27 cellular contexts compared by ENCODE assay signal in genomic region chr16:73599870-73600269, GRCh38.
"Had no signal": no experiment of that assay in that cellular context is flagged by ENCODE, and none has a peak within 500 bp of the region (broad histone marks: within the 10 kb centered on the region; RNA-seq: fewer than 3 reads in every experiment).

No MANE protein-coding gene starts in this region.

- H3K4me1 ChIP-seq: stomach, suprapubic skin, testis, thyroid gland, tibial artery, tibial nerve, transverse colon, upper lobe of left lung, upper lobe of right lung, uterus, vagina had no signal

- ATAC-seq: stimulated activated effector memory CD8-positive, alpha-beta T cell treated with anti-CD3 and anti-CD28 coated beads, Interleukin-12 subunit alpha, Interleukin-12 subunit beta, amount 100 ng/mL, for 72 hours; stimulated activated memory B cell treated with anti-CD40 and anti-IgM and Interleukin-4, amounts not matched to agents 10 μg/mL and 1 μg/mL and 100 μg/mL, for 72 hours; stimulated activated naive B cell treated with anti-CD40 and anti-IgM and Interleukin-4, amounts not matched to agents 10 μg/mL and 1 μg/mL and 100 μg/mL, for 72 hours; stimulated activated naive CD8-positive, alpha-beta T cell treated with anti-CD3 and anti-CD28 coated beads, Interleukin-15, amount 100 ng/mL, for 72 hours; stimulated activated naive CD8-positive, alpha-beta T cell treated with anti-CD3 and anti-CD28 coated beads, Interleukin-15, Interleukin-2, amounts not matched to agents 100 U/mL and 50 U/mL, for 24 hours; upper lobe of right lung had no signal

- H3K27ac ChIP-seq: stomach, suprapubic skin, testis, thoracic aorta, thyroid gland, tibial artery, tibial nerve, transverse colon, upper lobe of left lung, upper lobe of right lung, uterus, vagina had no signal

- H3K9me3 ChIP-seq: stomach, suprapubic skin, testis, thoracic aorta, thyroid gland, tibial artery, tibial nerve, transverse colon, upper lobe of left lung, upper lobe of right lung, uterus, vagina had no signal

- H3K4me3 ChIP-seq: stomach, suprapubic skin, testis, thoracic aorta, thyroid gland, tibial artery, tibial nerve, transverse colon, upper lobe of left lung, upper lobe of right lung, uterus, vagina had no signal

- DNase-seq: stimulated activated CD4-positive, alpha-beta T cell treated with anti-CD3 and anti-CD28 coated beads, Interleukin-2, amount 100 ng/mL, for 48 hours; stimulated activated CD4-positive, alpha-beta T cell treated with anti-CD3 and anti-CD28 coated beads, Interleukin-4, amount 100 ng/mL, for 1 hour; stimulated activated CD4-positive, alpha-beta T cell treated with anti-CD3 and anti-CD28 coated beads, Interleukin-4, amount 100 ng/mL, for 24 hours; stimulated activated CD4-positive, alpha-beta T cell treated with anti-CD3 and anti-CD28 coated beads, Interleukin-4, amount 100 ng/mL, for 4 hours; stimulated activated CD8-positive, alpha-beta memory T cell treated with anti-CD3 and anti-CD28 coated beads, Interleukin-4, amount 100 ng/mL, for 48 hours; stimulated activated naive B cell treated with anti-CD40 and anti-IgM and Interleukin-4, amounts not matched to agents 10 μg/mL and 1 μg/mL and 100 μg/mL, for 72 hours; stimulated activated naive CD4-positive, alpha-beta T cell; stimulated activated naive CD4-positive, alpha-beta T cell treated with Interleukin-2 at 50 U/mL for 16 hours; stimulated activated naive CD8-positive, alpha-beta T cell treated with anti-CD3 and anti-CD28 coated beads, Interleukin-15, amount 100 ng/mL, for 72 hours; stimulated activated naive CD8-positive, alpha-beta T cell treated with anti-CD3 and anti-CD28 coated beads, Interleukin-15, Interleukin-2, amounts not matched to agents 100 U/mL and 50 U/mL, for 24 hours; stomach; substantia nigra; testis; thyroid gland; tibial artery; transverse colon; trophoblast cell; upper lobe of right lung; uterus had no signal

- H3K27me3 ChIP-seq: stomach, suprapubic skin, testis, thyroid gland, tibial artery, tibial nerve, transverse colon, upper lobe of left lung, upper lobe of right lung, uterus, vagina had no signal

- FAIRE-seq: urothelium cell line had no signal

- H3K36me3 ChIP-seq: stomach, suprapubic skin, thoracic aorta, thyroid gland, tibial artery, tibial nerve, transverse colon, upper lobe of left lung, upper lobe of right lung, uterus, vagina had no signal
